In the genomic region with DNA sequence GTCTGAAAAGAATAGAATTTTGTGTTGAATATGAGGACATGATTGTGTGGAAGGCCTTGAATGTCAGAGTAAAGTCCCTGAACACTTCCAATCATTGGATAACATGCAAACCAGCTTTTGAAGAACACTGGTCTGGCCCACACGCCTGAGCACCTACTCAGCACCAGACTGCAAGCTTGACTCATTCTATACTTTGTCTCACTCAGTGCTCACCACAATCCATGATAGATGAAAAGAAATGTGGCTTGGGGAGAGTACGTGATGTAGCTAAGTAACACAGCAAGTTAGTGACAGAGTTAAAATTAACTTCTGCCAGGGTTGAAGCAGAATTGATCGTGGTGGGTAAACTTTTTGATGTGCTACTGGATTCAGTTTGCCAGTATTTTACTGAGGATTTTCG, we compare ENCODE assay signal across 32 cellular contexts. TPM values are rescaled to one million over a fixed set of nuclear protein-coding genes. Genes with fewer than 3 reads are reported as not detected.
DNase-seq lines count a peak whose midpoint lies in the region; ATAC-seq, FAIRE-seq and TF ChIP-seq lines count a peak whose summit lies in the region.
"Had no signal": no experiment of that assay in that cellular context is flagged by ENCODE, and none has a peak within 500 bp of the region (broad histone marks: within the 10 kb centered on the region; RNA-seq: fewer than 3 reads in every experiment).

No MANE protein-coding gene starts in this region.

- H3K27ac ChIP-seq in astrocyte (ENCODE audit: low read depth, low read length) (no peak overlapping the region), brain microvascular endothelial cell (no peak overlapping the region)
- H3K27ac ChIP-seq: BLaER1, body of pancreas, esophagus muscularis mucosa, prostate gland, right lobe of liver, tibial nerve had no signal

- H2AFZ ChIP-seq in astrocyte (ENCODE audit: low read depth, low read length), result no peak overlapping the region

- no peaks in the 10 kb centered on the region for H3K27me3 Mint-ChIP-seq in astrocyte (ENCODE audit: low read depth, unreplicated experiment)

- no peak overlapping the region for H3K4me2 ChIP-seq in astrocyte (ENCODE audit: low read length)
- H3K4me2 ChIP-seq: BLaER1 had no signal

- no peak overlapping the region for H3K27ac Mint-ChIP-seq in activated naive CD4-positive, alpha-beta T cell treated with anti-CD3 and anti-CD28 coated beads, Interleukin-2, amount 50 U/mL, for 72 hours
- peak overlapping the region; percentile 58 for H3K27ac Mint-ChIP-seq in astrocyte (ENCODE audit: unreplicated experiment)
- H3K27ac Mint-ChIP-seq: endodermal cell, natural killer cell had no signal

- H3K79me2 ChIP-seq in astrocyte (ENCODE audit: insufficient read depth, low read length), result no peaks in the 10 kb centered on the region

- H4K20me1 ChIP-seq in astrocyte (ENCODE audit: insufficient read depth, low read length), result no peaks in the 10 kb centered on the region
- H4K20me1 ChIP-seq: BLaER1 had no signal

- DNase-seq in activated naive CD4-positive, alpha-beta T cell treated with anti-CD3 and anti-CD28 coated beads, Interleukin-2, amount 50 U/mL, for 72 hours (ENCODE audit: low spot score in 2 of 2), result no peak
- no peak for DNase-seq in activated naive CD4-positive, alpha-beta T cell treated with Interleukin-2 at 50 U/mL for 16 hours
- peak; percentile 30 for DNase-seq in astrocyte (ENCODE audit: low read depth)
- DNase-seq in stimulated activated naive CD8-positive, alpha-beta T cell treated with anti-CD3 and anti-CD28 coated beads, Interleukin-15, Interleukin-2, amounts not matched to agents 100 U/mL and 50 U/mL, for 24 hours, result no peak
- DNase-seq in brain microvascular endothelial cell, result no peak
- DNase-seq: activated CD4-positive, alpha-beta T cell treated with anti-CD3 and anti-CD28 coated beads for 1 hour; activated CD8-positive, alpha-beta memory T cell treated with anti-CD3 and anti-CD28 coated beads, Interleukin-2, amount 50 U/mL, for 48 hours; activated effector memory CD4-positive, alpha-beta T cell treated with Interleukin-2 at 50 U/mL for 16 hours; body of pancreas; cerebellar nuclear complex; dermis blood vessel endothelial cell; endodermal cell; foreskin melanocyte; hippocampal formation; mucosa of descending colon; natural killer cell; NCI-H146; NCI-H345; nucleus accumbens; right lobe of liver; Right ventricle myocardium superior; stimulated activated CD4-positive, alpha-beta T cell treated with anti-CD3 and anti-CD28 coated beads, Interleukin-4, amount 100 ng/mL, for 1 hour had no signal

- in situ Hi-C loops in brain microvascular endothelial cell (cut with HindIII; ENCODE audit: low pct_ligation_motif_present, low sequenced_read_pairs), result no loop called here

- H3K4me1 ChIP-seq in astrocyte (ENCODE audit: insufficient read depth, low read length), result no peaks in the 10 kb centered on the region
- H3K4me1 ChIP-seq: body of pancreas, esophagus muscularis mucosa, prostate gland had no signal

- ATAC-seq in activated naive CD4-positive, alpha-beta T cell treated with anti-CD3 and anti-CD28 coated beads, Interleukin-2, amount 50 U/mL, for 72 hours, result peak; percentile 96 to 100
- ATAC-seq in HG02852 (IDR thresholded peaks at IDR 0.05; ENCODE audit: unreplicated experiment) (peak; percentile 68), HG02981 (IDR thresholded peaks at IDR 0.05; ENCODE audit: unreplicated experiment) (no peak)
- ATAC-seq in stimulated activated naive CD8-positive, alpha-beta T cell treated with anti-CD3 and anti-CD28 coated beads, Interleukin-15, Interleukin-2, amounts not matched to agents 100 U/mL and 50 U/mL, for 24 hours, result peak; percentile 85
- ATAC-seq: body of pancreas, HCT116, mucosa of descending colon, natural killer cell, right lobe of liver, SK-N-SH treated with all-trans-retinoic acid at 6 μM for 48 hours had no signal

- H3K36me3 ChIP-seq in astrocyte (ENCODE audit: insufficient read depth, low read length) (no peaks in the 10 kb centered on the region), brain microvascular endothelial cell (replicated peaks) (no peaks in the 10 kb centered on the region)
- H3K36me3 ChIP-seq: BLaER1, esophagus muscularis mucosa, prostate gland, right lobe of liver had no signal

- H3K4me1 Mint-ChIP-seq in astrocyte (ENCODE audit: low read depth, unreplicated experiment), result peaks cover 6% of the 10 kb centered on the region
- H3K4me1 Mint-ChIP-seq: endodermal cell, natural killer cell had no signal

- no peak overlapping the region for H3K4me3 Mint-ChIP-seq in astrocyte (ENCODE audit: unreplicated experiment)
- H3K4me3 Mint-ChIP-seq: endodermal cell, natural killer cell had no signal

- H3K9me3 ChIP-seq in astrocyte (ENCODE audit: insufficient read depth, low read depth, low read length), result no peaks in the 10 kb centered on the region
- H3K9me3 ChIP-seq: body of pancreas, esophagus muscularis mucosa, mucosa of descending colon, prostate gland, right lobe of liver had no signal

- TF ChIP-seq CTCF in astrocyte (IDR thresholded peaks at IDR 0.05; ENCODE audit: insufficient read depth, low read depth, low read length) (no peak), brain microvascular endothelial cell (IDR thresholded peaks at IDR 0.05; ENCODE audit: low read depth, low read length, missing control alignments) (no peak)

- H3K27me3 ChIP-seq in astrocyte (ENCODE audit: insufficient read depth, low read length) (peaks cover 4% of the 10 kb centered on the region), brain microvascular endothelial cell (replicated peaks) (no peaks in the 10 kb centered on the region)
- H3K27me3 ChIP-seq: BLaER1, body of pancreas, esophagus muscularis mucosa, right lobe of liver, tibial nerve had no signal

- no peak for FAIRE-seq in astrocyte (lab: Jason Lieb, UNC)

- H3K9me3 Mint-ChIP-seq in activated naive CD4-positive, alpha-beta T cell treated with anti-CD3 and anti-CD28 coated beads, Interleukin-2, amount 50 U/mL, for 72 hours, result peaks cover 12 to 21% of the 10 kb centered on the region in 2 donors
- H3K9me3 Mint-ChIP-seq in astrocyte (ENCODE audit: unreplicated experiment), result peaks cover 15% of the 10 kb centered on the region

- H3K4me3 ChIP-seq in astrocyte (ENCODE audit: insufficient read depth, low read depth, low read length), result no peak overlapping the region
- no peak overlapping the region for H3K4me3 ChIP-seq in brain microvascular endothelial cell (ENCODE audit: low read depth, low read length)
- H3K4me3 ChIP-seq: BLaER1, body of pancreas, esophagus muscularis mucosa, lung, mucosa of descending colon, prostate gland, right lobe of liver, tibial nerve had no signal

- no peak overlapping the region for H3K9ac ChIP-seq in astrocyte (ENCODE audit: low read length)
- H3K9ac ChIP-seq: BLaER1 had no signal

- peaks cover 16 to 26% of the 10 kb centered on the region in 2 donors for H3K36me3 Mint-ChIP-seq in activated naive CD4-positive, alpha-beta T cell treated with anti-CD3 and anti-CD28 coated beads, Interleukin-2, amount 50 U/mL, for 72 hours
- H3K36me3 Mint-ChIP-seq in astrocyte (ENCODE audit: low read depth, unreplicated experiment), result no peaks in the 10 kb centered on the region
- H3K36me3 Mint-ChIP-seq: natural killer cell had no signal

RNA-seq across cellular contexts. Expression of a gene that starts 12.0 kb away (rescaled TPM):
- total RNA-seq in activated naive CD4-positive, alpha-beta T cell treated with anti-CD3 and anti-CD28 coated beads, Interleukin-2, amount 50 U/mL, for 72 hours, result not detected
- 0.43 and 0.57 TPM in 2 replicates for total RNA-seq in astrocyte
- total RNA-seq: body of pancreas, dermis blood vessel endothelial cell, endodermal cell, LHCN-M2 had no signal
